In the genomic region with DNA sequence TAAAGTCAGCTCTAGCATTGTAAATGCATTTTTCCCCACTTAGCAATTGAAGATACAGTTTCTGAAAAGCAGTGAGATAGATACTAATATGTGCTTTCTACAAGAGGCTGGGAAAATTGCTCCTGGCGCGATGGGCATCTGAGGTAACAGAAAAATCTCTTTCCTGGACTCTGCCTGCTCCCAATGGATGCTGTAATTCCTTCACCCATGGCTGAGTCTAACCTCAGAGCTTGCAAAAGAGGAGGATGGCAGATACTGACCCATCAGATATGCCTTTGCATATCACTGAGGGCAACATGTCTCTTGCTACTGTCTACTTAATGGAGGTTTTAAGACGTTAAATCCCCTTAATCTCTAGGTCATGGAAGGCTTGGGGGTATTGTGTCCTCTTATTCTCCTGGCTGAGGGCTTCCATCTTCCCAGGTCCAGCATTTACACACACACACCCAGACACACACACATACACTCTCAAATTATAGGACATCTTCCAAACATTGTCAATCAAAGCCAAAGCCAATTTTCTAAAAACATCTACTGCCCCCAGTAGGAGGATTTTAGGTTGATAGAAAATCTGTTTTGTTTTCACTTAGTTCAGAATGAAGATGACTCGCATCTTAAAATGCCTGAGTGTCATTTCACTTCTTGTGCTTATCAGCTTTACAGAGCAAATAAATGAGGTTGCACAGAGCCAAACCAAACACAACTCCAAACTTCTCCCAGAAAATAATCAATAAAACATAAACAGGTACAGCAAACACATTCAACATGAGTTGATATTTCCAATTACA, we compare ENCODE assay signal across 15 cellular contexts. TPM values are rescaled to one million over a fixed set of nuclear protein-coding genes. Genes with fewer than 3 reads are reported as not detected.
A peak's percentile ranks its signal among the peaks of the same experiment; 100 is the strongest.
DNase-seq lines count a peak whose midpoint lies in the region; ATAC-seq, FAIRE-seq and TF ChIP-seq lines count a peak whose summit lies in the region.
"Had no signal": no experiment of that assay in that cellular context is flagged by ENCODE, and none has a peak within 500 bp of the region (broad histone marks: within the 10 kb centered on the region; RNA-seq: fewer than 3 reads in every experiment).

No MANE protein-coding gene starts in this region.

- peaks cover 0 to 2% (median 0%) of the 10 kb centered on the region in 7 donors for H3K9me3 Mint-ChIP-seq in naive B cell
- H3K9me3 Mint-ChIP-seq: CD8-positive, alpha-beta memory T cell; central memory CD8-positive, alpha-beta T cell had no signal

- no peak overlapping the region for H2AFZ ChIP-seq in K562 (ENCODE audit: low read depth, low read length)
- H2AFZ ChIP-seq: parathyroid adenoma had no signal

- CTCF ChIA-PET in K562 (lab: Yijun Ruan, JAX; ENCODE audit: low intra/inter-chr PET ratio), result no interaction called here

- no peak overlapping the region for H3K27ac ChIP-seq in K562 (ENCODE audit: extremely low read depth, low read depth, low read length)
- H3K27ac ChIP-seq: parathyroid adenoma, thoracic aorta had no signal

- BruUV-seq in K562 (replicated peaks; lab: Mats Ljungman, UMichigan), result no TSS peak

- intact Hi-C loops in K562 (cut with micrococcal nuclease), result no loop called here

- H3K9me3 ChIP-seq in K562 (replicated peaks; ENCODE audit: control insufficient read depth, insufficient read depth, low read depth, low read length), result no peaks in the 10 kb centered on the region
- H3K9me3 ChIP-seq: thoracic aorta had no signal

- no peak overlapping the region for H3K4me3 ChIP-seq in K562
- H3K4me3 ChIP-seq: thoracic aorta had no signal

- H3K4me1 ChIP-seq in K562 (replicated peaks in 1 of 2; ENCODE audit: control insufficient read depth in 2 of 2, insufficient read depth in 2 of 2, low read length in 2 of 2), result peaks cover 0 to 5% of the 10 kb centered on the region in 2 experiments; a peak in 1 of 5 replicates
- H3K4me1 ChIP-seq: parathyroid adenoma had no signal

- no peak overlapping the region for H3K4me2 ChIP-seq in K562 (ENCODE audit: insufficient read depth, low read length)

- peaks cover 34 to 39% (median 38%) of the 10 kb centered on the region in 3 donors for H3K4me1 Mint-ChIP-seq in naive B cell
- H3K4me1 Mint-ChIP-seq: CD8-positive, alpha-beta memory T cell; central memory CD8-positive, alpha-beta T cell had no signal

- TF ChIP-seq POLR2A in K562 (conservative IDR thresholded peaks at IDR 0.05), result no peak

- no peak for ATAC-seq in K562
- peak; percentile 37 to 45 for ATAC-seq in naive B cell (ENCODE audit: low read depth in 2 of 2)
- ATAC-seq in GM19023 (IDR thresholded peaks at IDR 0.05; ENCODE audit: unreplicated experiment), result no peak
- ATAC-seq in GM21529 (IDR thresholded peaks at IDR 0.05; ENCODE audit: unreplicated experiment), result no peak

- TF ChIP-seq RAD21 in K562 (CRISPR knock-in tag; conservative IDR thresholded peaks at IDR 0.05 in 1 of 2, IDR thresholded peaks at IDR 0.05 in 1 of 2), result peak in 1 of 2 experiments; percentile 35; a peak in 2 of 4 replicates

- peak overlapping the region in 7 of 8 donors; percentile 30 to 77 (median 48) for H3K4me3 Mint-ChIP-seq in naive B cell
- H3K4me3 Mint-ChIP-seq: CD8-positive, alpha-beta memory T cell; central memory CD8-positive, alpha-beta T cell had no signal

- DNase-seq in ELR (ENCODE audit: low read depth) (peak; percentile 20), M059J (ENCODE audit: low read depth) (peak; percentile 32), K562 (ENCODE audit: extremely low read depth in 1 of 4, low spot score in 3 of 4) (no peak), naive B cell (no peak), dedifferentiated amniotic fluid mesenchymal stem cell (ENCODE audit: extremely low spot score) (no peak), germinal center (ENCODE audit: low spot score) (no peak)
- DNase-seq: activated CD4-positive, alpha-beta T cell treated with anti-CD3 and anti-CD28 coated beads for 4 hours; activated effector memory CD4-positive, alpha-beta T cell treated with anti-CD3 and anti-CD28 coated beads, Interleukin-2, amount 50 U/mL, for 16 hours; CD8-positive, alpha-beta memory T cell had no signal

- H3K79me2 ChIP-seq in K562 (ENCODE audit: control insufficient read depth, insufficient read depth, low read length), result no peaks in the 10 kb centered on the region
- H3K79me2 ChIP-seq: parathyroid adenoma had no signal

- peaks cover 10 to 49% of the 10 kb centered on the region in 2 experiments for H3K27me3 ChIP-seq in K562 (ENCODE audit: control insufficient read depth in 2 of 2, insufficient read depth in 2 of 2, low read length in 2 of 2)

- H3K9me1 ChIP-seq in K562 (ENCODE audit: control insufficient read depth, insufficient read depth, low read length), result no peaks in the 10 kb centered on the region

- no peaks in the 10 kb centered on the region for H3K27me3 Mint-ChIP-seq in naive B cell

- in situ Hi-C loops in K562 (cut with MboI), result no loop called here

- H3K36me3 ChIP-seq in K562 (ENCODE audit: control insufficient read depth, insufficient read depth, low read length), result no peaks in the 10 kb centered on the region
- H3K36me3 ChIP-seq: thoracic aorta had no signal

- FAIRE-seq in K562 (lab: Jason Lieb, UNC), result peak; percentile 11

- POLR2A ChIA-PET in K562 (lab: Yijun Ruan, JAX), result interaction anchor here (1.0 kb wide), 1 partner anchor 15 kb away, joined by 3 read pairs; no protein-coding TSS in a partner anchor

- TF ChIP-seq CTCF in K562 (IDR thresholded peaks at IDR 0.05 in 2 of 3, conservative IDR thresholded peaks at IDR 0.05 in 1 of 3; ENCODE audit: insufficient read depth in 2 of 3, low read depth in 1 of 3, low read length in 3 of 3), result 0 out of 6 replicates have a peak, but pooled peaks of 1 of the 3 experiments have one; percentile 6

- no peak overlapping the region for H3K9ac ChIP-seq in K562 (ENCODE audit: insufficient read depth in 1 of 2, low read depth in 2 of 2, low read length in 2 of 2)
- H3K9ac ChIP-seq: parathyroid adenoma had no signal

- peaks cover 6% of the 10 kb centered on the region; the same call in 1 of the 2 replicates for H4K20me1 ChIP-seq in K562 (replicated peaks; ENCODE audit: control insufficient read depth, insufficient read depth, low read length)

- H3K36me3 Mint-ChIP-seq in naive B cell, result no peaks in the 10 kb centered on the region
- H3K36me3 Mint-ChIP-seq: CD8-positive, alpha-beta memory T cell had no signal

- H3K27ac Mint-ChIP-seq in naive B cell, result peak overlapping the region; percentile 2 to 85 (median 37)

- 6% methylated on average over 4 of the region's 4 CpGs for WGBS in K562 (ENCODE audit: insufficient coverage, low coverage, missing lambda C conversion rate)

- TF ChIP-seq EP300 in K562 (IDR thresholded peaks at IDR 0.05; ENCODE audit: low read length), result no peak

RNA-seq across cellular contexts. Expression of a gene that starts 2.4 kb away (rescaled TPM):
- total RNA-seq in M059J (2014; rRNA removed; shearing (Covaris generic)), result 0.02 TPM in 1 of 2 replicates, not detected in the other
- 0.07 TPM in 1 of 2 replicates, not detected in the other for total RNA-seq in K562 (2011; cell fraction: chromatin; rRNA removed; ENCODE audit: low replicate concordance)
- total RNA-seq in K562 (2011; cell fraction: nucleolus; rRNA removed), result not detected in 2 replicates
- not detected in 2 replicates for total RNA-seq in K562 (2011; cell fraction: nucleoplasm; rRNA removed)
- total RNA-seq in K562 (2014; rRNA removed), result not detected in 2 replicates
- total RNA-seq in K562 (2014; rRNA removed; fragmentation: Illumina TruSeq; extraction: Trizol), result 0.03 TPM in 1 of 2 replicates, not detected in the other
- total RNA-seq in K562 (2015; rRNA removed; fragmentation: Illumina TruSeq; extraction: Trizol), result 0.04 TPM in 1 of 2 replicates, not detected in the other
- total RNA-seq in K562 (2021), result not detected in 2 replicates
- polyA plus RNA-seq in K562 (2011; rRNA removed), result 0.01 TPM in 1 of 2 replicates, not detected in the other
- 0.01 TPM in 1 of 2 replicates, not detected in the other for polyA plus RNA-seq in K562 (2011; cell fraction: cytosol; rRNA removed)
- polyA plus RNA-seq in K562 (2011; cell fraction: nucleus; rRNA removed), result not detected in 2 replicates
- polyA plus RNA-seq in K562 (2012), result 0.01 and 0.06 TPM in 2 replicates
- 0.03 TPM in 1 of 2 replicates, not detected in the other for polyA plus RNA-seq in K562 (2014; fragmentation: Illumina TruSeq; extraction: Trizol)
- polyA plus RNA-seq in K562 (2014; fragmentation: Nextera tagmentation; extraction: Ambion mirVana), result under 1 TPM; 0.03 to 0.06 TPM
- polyA plus RNA-seq in K562 (2014; rRNA removed), result 0.01 TPM in 1 of 2 replicates, not detected in the other
- polyA minus RNA-seq in K562 (2011; rRNA and poly(A)+ RNA removed), result not detected in 2 replicates
- not detected in 2 replicates for polyA minus RNA-seq in K562 (2011; cell fraction: cytosol; rRNA and poly(A)+ RNA removed)
- not detected in 2 replicates for polyA minus RNA-seq in K562 (2011; cell fraction: nucleus; rRNA and poly(A)+ RNA removed)
- polyA plus RNA-seq in naive B cell (ENCODE audit: low read depth in 6 of 6), result under 1 TPM in 4 of 6 donors, not detected in 2; 0.05 to 0.12 (median 0.09) TPM
- total RNA-seq: CD8-positive, alpha-beta memory T cell; NCI-H460; thoracic aorta had no signal

Comparison
In these comparisons a context has a peak if more than half of its experiments do, and no peak if none do; other contexts are left out.
1. DNase-seq: peak in ELR (single experiment) and M059J (single experiment); none in K562 (0 of 4), naive B cell (single experiment), dedifferentiated amniotic fluid mesenchymal stem cell (single experiment) and germinal center (single experiment).
2. ATAC-seq: peak in naive B cell (2 of 2); none in K562 (single experiment), GM19023 (single experiment) and GM21529 (single experiment).